22 cellular contexts compared by ENCODE assay signal in genomic region chr13:52003551-52003950, GRCh38. TPM values are rescaled to one million over a fixed set of nuclear protein-coding genes. Genes with fewer than 3 reads are reported as not detected.
DNase-seq lines count a peak whose midpoint lies in the region; FAIRE-seq and TF ChIP-seq lines count a peak whose summit lies in the region.
"Had no signal": no experiment of that assay in that cellular context is flagged by ENCODE, and none has a peak within 500 bp of the region (broad histone marks: within the 10 kb centered on the region; RNA-seq: fewer than 3 reads in every experiment).

No MANE protein-coding gene starts in this region.

- H3K36me3 Mint-ChIP-seq in progenitor cell of endocrine pancreas (ENCODE audit: insufficient read depth), result peaks cover 10% of the 10 kb centered on the region
- H3K36me3 Mint-ChIP-seq: CD4-positive, CD25-positive, alpha-beta regulatory T cell had no signal

- H3K9ac ChIP-seq in H1 (replicated peaks in 1 of 4; ENCODE audit: extremely low read depth in 1 of 4, low read depth in 3 of 4, low read length in 3 of 4), result no peak overlapping the region
- H3K9ac ChIP-seq: GM23248 had no signal

- no peak overlapping the region for H2BK20ac ChIP-seq in H1 (ENCODE audit: low read length)

- peak; percentile 40 to 50 for TF ChIP-seq RAD21 in H1 (IDR thresholded peaks at IDR 0.05 in 1 of 2, conservative IDR thresholded peaks at IDR 0.05 in 1 of 2; ENCODE audit: low read depth in 2 of 2, low read length in 2 of 2)

- H3K23ac ChIP-seq in H1 (ENCODE audit: insufficient read length), result no peak overlapping the region

- POLR2A ChIA-PET in H1 (lab: Charles Lee; ENCODE audit: partially characterized antibody), result interaction anchor here (0.6 to 2.3 kb wide), 4 partner anchors 9 to 114 kb away, joined by 3 to 8 read pairs (median 3); partner anchors contain the start of gene ALG11

- no peak for TF ChIP-seq EP300 in H1 (IDR thresholded peaks at IDR 0.05; ENCODE audit: borderline replicate concordance in 1 of 2, low read depth in 2 of 2, low read length in 2 of 2)
- TF ChIP-seq EP300 in esophagus muscularis mucosa (IDR thresholded peaks at IDR 0.05), result no peak

- peaks cover 4% of the 10 kb centered on the region for H3K79me1 ChIP-seq in H1 (ENCODE audit: low read depth, low read length)

- no peaks in the 10 kb centered on the region for H3K79me2 ChIP-seq in H1 (ENCODE audit: control insufficient read depth in 1 of 2, insufficient read depth in 2 of 2, low read length in 2 of 2)

- peak overlapping the region; percentile 92 for H3K27ac Mint-ChIP-seq in progenitor cell of endocrine pancreas
- H3K27ac Mint-ChIP-seq: CD4-positive, CD25-positive, alpha-beta regulatory T cell; T-helper 17 cell had no signal

- H2AK5ac ChIP-seq in H1 (ENCODE audit: low read depth, low read length), result no peak overlapping the region

- TF ChIP-seq POLR2A in H1 (IDR thresholded peaks at IDR 0.05; ENCODE audit: control extremely low read depth in 1 of 2, low read depth in 2 of 2, low read length in 2 of 2) (no peak), esophagus muscularis mucosa (IDR thresholded peaks at IDR 0.05; ENCODE audit: low read depth) (no peak)

- no peaks in the 10 kb centered on the region for H3K9me3 Mint-ChIP-seq in progenitor cell of endocrine pancreas (ENCODE audit: low read depth)
- H3K9me3 Mint-ChIP-seq: activated T-cell treated with anti-CD3 and anti-CD28 coated beads, Interleukin-2, amount 50 U/mL, for 4 hours had no signal

- peak in 2 of 3 experiments; percentile 27 to 38; a peak in 3 of 4 replicates for TF ChIP-seq CTCF in H1 (IDR thresholded peaks at IDR 0.05; ENCODE audit: control extremely low read depth in 1 of 3, insufficient read depth in 1 of 3, low read depth in 1 of 3, low read length in 3 of 3)
- TF ChIP-seq CTCF in progenitor cell of endocrine pancreas (IDR thresholded peaks at IDR 0.05; ENCODE audit: unreplicated experiment), result no peak
- no peak for TF ChIP-seq CTCF in esophagus muscularis mucosa (IDR thresholded peaks at IDR 0.05)

- CTCF ChIA-PET in H1 (lab: Charles Lee; ENCODE audit: partially characterized antibody), result interaction anchor here (0.6 to 6.7 kb wide), 19 partner anchors 9 to 448 kb away, joined by 3 to 107 read pairs (median 4); partner anchors contain the start of genes ALG11 and NEK5

- no peaks in the 10 kb centered on the region; a peak in 2 of 7 replicates for H3K27me3 ChIP-seq in H1 (replicated peaks in 1 of 4; ENCODE audit: control insufficient read depth in 3 of 4, extremely low read depth in 1 of 4, insufficient read depth in 3 of 4, low read length in 3 of 4)
- no peaks in the 10 kb centered on the region for H3K27me3 ChIP-seq in esophagus muscularis mucosa
- H3K27me3 ChIP-seq: tibial nerve had no signal

- H2BK5ac ChIP-seq in H1 (ENCODE audit: low read depth, low read length), result no peak overlapping the region

- H3K4me1 ChIP-seq in H1 (replicated peaks in 1 of 4; ENCODE audit: control insufficient read depth in 3 of 4, insufficient read depth in 4 of 4, low read length in 3 of 4) (peaks cover 0 to 14% (median 8%) of the 10 kb centered on the region in 4 experiments; a peak in 4 of 7 replicates), esophagus muscularis mucosa (peaks cover 11 to 23% (median 21%) of the 10 kb centered on the region in 4 donors)
- H3K4me1 ChIP-seq: tibial nerve had no signal

- H3K4me3 ChIP-seq in H1 (ENCODE audit: extremely low read depth in 1 of 4, insufficient read depth in 2 of 4, low read depth in 3 of 4, low read length in 4 of 4) (no peak overlapping the region), esophagus muscularis mucosa (no peak overlapping the region)
- H3K4me3 ChIP-seq: GM23248, lung, tibial nerve had no signal

- no peak overlapping the region; the same call in 1 of the 2 replicates for H4K8ac ChIP-seq in H1 (ENCODE audit: extremely low read depth, insufficient read depth, low read length)

- H3K36me3 ChIP-seq in H1 (ENCODE audit: control insufficient read depth in 2 of 4, insufficient read depth in 4 of 4, low read length in 3 of 4), result no peaks in the 10 kb centered on the region
- H3K36me3 ChIP-seq in esophagus muscularis mucosa, result no peaks in the 10 kb centered on the region
- H3K36me3 ChIP-seq: tibial nerve had no signal

- H2BK15ac ChIP-seq in H1 (ENCODE audit: low read length), result no peak overlapping the region

- peaks cover 2% of the 10 kb centered on the region; the same call in 1 of the 2 replicates for H3K23me2 ChIP-seq in H1 (ENCODE audit: low read depth, low read length)

- no peak overlapping the region for H2AFZ ChIP-seq in H1 (ENCODE audit: low read length)
- H2AFZ ChIP-seq: GM23248 had no signal

- H3K9me3 ChIP-seq in H1 (ENCODE audit: insufficient read depth in 2 of 2, low read depth in 1 of 2, low read length in 1 of 2) (no peaks in the 10 kb centered on the region), esophagus muscularis mucosa (no peaks in the 10 kb centered on the region)
- H3K9me3 ChIP-seq: tibial nerve had no signal

- no peak overlapping the region for H4K91ac ChIP-seq in H1 (replicated peaks; ENCODE audit: insufficient read length, low read length)

- 89% methylated on average over 4 of the region's 4 CpGs; no CpG with 5 or more reads in 1 of the 2 experiments for WGBS in H1 (ENCODE audit: extremely low coverage in 1 of 2, insufficient coverage in 1 of 2, insufficient read length in 1 of 2, insufficient replicate concordance in 2 of 2, low coverage in 1 of 2, low lambda C conversion rate in 2 of 2, missing lambda C conversion rate in 1 of 2), 2 experiments
- WGBS in esophagus muscularis mucosa, result 75% methylated on average over 4 of the region's 4 CpGs

- no peak overlapping the region for H3K56ac ChIP-seq in H1 (replicated peaks; ENCODE audit: insufficient read length, low read depth, low read length)

- no peak overlapping the region for H2BK120ac ChIP-seq in H1 (replicated peaks; ENCODE audit: low read depth, low read length)

- H4K5ac ChIP-seq in H1 (ENCODE audit: insufficient read length, low read depth, low read length), result no peak overlapping the region

- H3K27me3 Mint-ChIP-seq in progenitor cell of endocrine pancreas, result no peaks in the 10 kb centered on the region

- no peak overlapping the region for H3K4ac ChIP-seq in H1 (replicated peaks; ENCODE audit: insufficient read length, low read depth, low read length)

- H4K20me1 ChIP-seq in H1 (replicated peaks in 1 of 2; ENCODE audit: control insufficient read depth in 1 of 2, insufficient read depth in 2 of 2, low read length in 2 of 2), result peaks cover 0 to 3% of the 10 kb centered on the region in 2 experiments

- FAIRE-seq in H1 (lab: Jason Lieb, UNC), result no peak
- FAIRE-seq: colon, keratinocyte had no signal

- H3K4me2 ChIP-seq in H1 (ENCODE audit: insufficient read depth in 1 of 2, low read depth in 2 of 2, low read length in 2 of 2), result no peak overlapping the region

- no peak overlapping the region for H3K14ac ChIP-seq in H1 (ENCODE audit: insufficient read length)

- H3K4me3 Mint-ChIP-seq in progenitor cell of endocrine pancreas (ENCODE audit: low read depth), result no peak overlapping the region
- H3K4me3 Mint-ChIP-seq: activated T-cell treated with anti-CD3 and anti-CD28 coated beads, Interleukin-2, amount 50 U/mL, for 4 hours; CD4-positive, CD25-positive, alpha-beta regulatory T cell; T-helper 17 cell had no signal

- no peak overlapping the region for H2BK12ac ChIP-seq in H1 (ENCODE audit: low read depth, low read length)

- H3K4me1 Mint-ChIP-seq in progenitor cell of endocrine pancreas (ENCODE audit: low read depth), result peaks cover 81% of the 10 kb centered on the region
- H3K4me1 Mint-ChIP-seq: CD4-positive, CD25-positive, alpha-beta regulatory T cell had no signal

- peak; percentile 30 for DNase-seq in DMS53 (lab: John Stamatoyannopoulos, UW)
- DNase-seq in DMS53 treated with DMSO at 0.1 percent for 48 hours (lab: John Stamatoyannopoulos, UW; ENCODE audit: unreplicated experiment), result no peak
- peak; percentile 73 for DNase-seq in NCI-H2171 (lab: John Stamatoyannopoulos, UW)
- DNase-seq in H1 (ENCODE audit: low read depth in 1 of 2, low spot score in 2 of 2), result no peak
- DNase-seq in progenitor cell of endocrine pancreas (ENCODE audit: low spot score, unreplicated experiment), result no peak
- DNase-seq in esophagus muscularis mucosa (ENCODE audit: extremely low spot score), result no peak
- DNase-seq in HT-29 (ENCODE audit: low spot score), result no peak
- no peak for DNase-seq in occipital lobe (lab: John Stamatoyannopoulos, UW)
- DNase-seq: activated CD4-positive, alpha-beta T cell treated with anti-CD3 and anti-CD28 coated beads for 48 hours; activated T-cell treated with anti-CD3 and anti-CD28 coated beads, Interleukin-2, amount 50 U/mL, for 4 hours; CD4-positive, CD25-positive, alpha-beta regulatory T cell; effector CD8-positive, alpha-beta T cell; GF-D8; GM23248; Karpas-422; NCI-H1930; T-helper 17 cell had no signal

- intact Hi-C loops in esophagus muscularis mucosa (cut with DNase I), result loop anchor here (5.0 to 10.0 kb wide), 2 partner anchors 124 to 189 kb away; partner anchors contain the start of gene NEK5

- H3K27ac ChIP-seq in H1 (ENCODE audit: low read depth, low read length), result no peak overlapping the region
- H3K27ac ChIP-seq in esophagus muscularis mucosa (replicated peaks in 1 of 4), result no peak overlapping the region
- H3K27ac ChIP-seq: 22Rv1, GM23248, tibial nerve had no signal

- H3K18ac ChIP-seq in H1 (ENCODE audit: extremely low read depth, low read length), result no peak overlapping the region

RNA-seq across cellular contexts. Expression of gene ATP7B, which starts 7.7 kb away (rescaled TPM):
- total RNA-seq in H1 (2021; fragmentation: NEBNext Ultra II Directional; extraction: Animal tissue kit (Norgen Biotek cat#: 25700)), result 9.2 and 10.8 TPM in 2 replicates
- polyA plus RNA-seq in H1 (2011; rRNA removed), result 4.1 and 4.4 TPM in 2 replicates
- 5.0 TPM for polyA plus RNA-seq in H1 (2011; cell fraction: cytosol; rRNA removed)
- polyA plus RNA-seq in H1 (2011; cell fraction: nucleus; rRNA removed), result 11.2 TPM
- polyA plus RNA-seq in H1 (2012, experiment 1 of 2), result 4.2 to 6.0 TPM (median 4.9 TPM) in 4 replicates
- 2.1 TPM for polyA plus RNA-seq in H1 (2012, experiment 2 of 2)
- polyA plus RNA-seq in H1 (2013, experiment 1 of 2), result 4.8 TPM
- polyA plus RNA-seq in H1 (2013, experiment 2 of 2), result 5.0 TPM
- polyA minus RNA-seq in H1 (2011; rRNA and poly(A)+ RNA removed), result 22.4 and 28.1 TPM in 2 replicates
- polyA minus RNA-seq in H1 (2011; cell fraction: cytosol; rRNA and poly(A)+ RNA removed), result 10.3 TPM
- 22.7 TPM for polyA minus RNA-seq in H1 (2011; cell fraction: nucleus; rRNA and poly(A)+ RNA removed)
- 59.4 and 63.2 TPM in 2 replicates for total RNA-seq in progenitor cell of endocrine pancreas
- 1 to 10 TPM; 2.5 to 5.2 (median 4.4) TPM for total RNA-seq in esophagus muscularis mucosa
- 6.9 and 7.6 TPM in 2 replicates for total RNA-seq in HT-29 (2014; rRNA removed; shearing (Covaris generic))
- 11.1 TPM for total RNA-seq in occipital lobe

RNA-seq across cellular contexts. Expression of gene ALG11, which starts 8.6 kb away (rescaled TPM):
- total RNA-seq in H1 (2021; fragmentation: NEBNext Ultra II Directional; extraction: Animal tissue kit (Norgen Biotek cat#: 25700)), result 36.2 and 39.9 TPM in 2 replicates
- polyA plus RNA-seq in H1 (2011; rRNA removed), result 4.5 and 5.2 TPM in 2 replicates
- 10.6 TPM for polyA plus RNA-seq in H1 (2011; cell fraction: cytosol; rRNA removed)
- polyA plus RNA-seq in H1 (2011; cell fraction: nucleus; rRNA removed), result 5.4 TPM
- polyA plus RNA-seq in H1 (2012, experiment 1 of 2), result 10.0 to 24.4 TPM (median 14.9 TPM) in 4 replicates
- polyA plus RNA-seq in H1 (2012, experiment 2 of 2), result 0.72 TPM
- polyA plus RNA-seq in H1 (2013, experiment 1 of 2), result 17.5 TPM
- 18.2 TPM for polyA plus RNA-seq in H1 (2013, experiment 2 of 2)
- 16.6 and 23.2 TPM in 2 replicates for polyA minus RNA-seq in H1 (2011; rRNA and poly(A)+ RNA removed)
- 10.3 TPM for polyA minus RNA-seq in H1 (2011; cell fraction: cytosol; rRNA and poly(A)+ RNA removed)
- 41.1 TPM for polyA minus RNA-seq in H1 (2011; cell fraction: nucleus; rRNA and poly(A)+ RNA removed)
- total RNA-seq in progenitor cell of endocrine pancreas, result 39.4 and 45.1 TPM in 2 replicates
- 10 to 100 TPM; 12.4 to 21.7 (median 16.3) TPM for total RNA-seq in esophagus muscularis mucosa
- total RNA-seq in HT-29 (2014; rRNA removed; shearing (Covaris generic)), result 11.6 and 14.8 TPM in 2 replicates
- 32.0 TPM for total RNA-seq in occipital lobe

RNA-seq across cellular contexts. Expression of gene UTP14C, which starts 20.9 kb away (rescaled TPM):
- 22.7 and 23.0 TPM in 2 replicates for total RNA-seq in H1 (2021; fragmentation: NEBNext Ultra II Directional; extraction: Animal tissue kit (Norgen Biotek cat#: 25700))
- 4.0 and 6.8 TPM in 2 replicates for polyA plus RNA-seq in H1 (2011; rRNA removed)
- 9.1 TPM for polyA plus RNA-seq in H1 (2011; cell fraction: cytosol; rRNA removed)
- polyA plus RNA-seq in H1 (2011; cell fraction: nucleus; rRNA removed), result 5.9 TPM
- polyA plus RNA-seq in H1 (2012, experiment 1 of 2), result 10.0 to 18.6 TPM (median 12.0 TPM) in 4 replicates
- polyA plus RNA-seq in H1 (2012, experiment 2 of 2), result 0.77 TPM
- 26.8 TPM for polyA plus RNA-seq in H1 (2013, experiment 1 of 2)
- polyA plus RNA-seq in H1 (2013, experiment 2 of 2), result 27.4 TPM
- polyA minus RNA-seq in H1 (2011; rRNA and poly(A)+ RNA removed), result 14.9 and 18.7 TPM in 2 replicates
- 10.5 TPM for polyA minus RNA-seq in H1 (2011; cell fraction: cytosol; rRNA and poly(A)+ RNA removed)
- polyA minus RNA-seq in H1 (2011; cell fraction: nucleus; rRNA and poly(A)+ RNA removed), result 20.1 TPM
- total RNA-seq in progenitor cell of endocrine pancreas (22.6 and 23.5 TPM in 2 replicates), esophagus muscularis mucosa (10 to 100 TPM; 13.8 to 17.0 (median 16.2) TPM), occipital lobe (25.9 TPM)
- 5.5 and 6.5 TPM in 2 replicates for total RNA-seq in HT-29 (2014; rRNA removed; shearing (Covaris generic))

Comparison
In these comparisons a context has a peak if more than half of its experiments do, and no peak if none do; other contexts are left out.
1. DNase-seq: peak in DMS53 (single experiment) and NCI-H2171 (single experiment); none in DMS53 treated with DMSO at 0.1 percent for 48 hours (single experiment), H1 (0 of 2), progenitor cell of endocrine pancreas (single experiment), esophagus muscularis mucosa (single experiment), HT-29 (single experiment) and occipital lobe (single experiment).
2. CTCF ChIP-seq: peak in H1 (2 of 3); none in progenitor cell of endocrine pancreas (single experiment) and esophagus muscularis mucosa (0 of 3).